Comparison of ENCODE assay signal across 1 cellular context in the genomic region with DNA sequence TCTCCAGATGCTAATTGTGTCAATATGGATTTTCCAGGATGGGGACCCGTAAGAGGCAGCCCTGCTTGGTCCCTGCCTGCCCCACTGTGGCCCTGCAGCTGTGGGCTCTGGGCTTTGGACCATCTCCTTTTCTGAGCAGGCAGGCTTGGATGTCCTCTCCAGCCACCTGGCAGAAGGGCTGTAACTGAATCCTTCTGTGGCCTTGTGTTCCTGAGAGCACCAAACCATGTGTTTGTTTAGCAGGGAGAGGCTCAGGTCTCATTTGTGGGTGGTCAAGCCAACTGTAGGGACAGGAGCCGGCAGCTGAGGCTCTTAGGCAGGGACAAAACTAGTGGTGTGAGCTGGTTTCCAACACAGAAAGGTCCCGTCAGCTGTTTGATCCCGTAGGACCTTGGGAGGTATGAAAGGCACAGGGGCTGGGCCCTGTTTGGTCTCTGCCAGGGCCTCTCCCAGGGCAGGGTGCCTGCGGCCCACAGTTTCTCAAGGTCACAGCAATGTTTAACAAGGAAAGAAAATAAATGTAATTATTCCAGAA.
TF ChIP-seq lines count a peak whose summit lies in the region.

No MANE protein-coding gene starts in this region.

TF ChIP-seq in HepG2, 621 proteins besides CTCF, POLR2A, EP300 and RAD21 (continued from another document and continues in another):
- TF ChIP-seq, protein P1, sequence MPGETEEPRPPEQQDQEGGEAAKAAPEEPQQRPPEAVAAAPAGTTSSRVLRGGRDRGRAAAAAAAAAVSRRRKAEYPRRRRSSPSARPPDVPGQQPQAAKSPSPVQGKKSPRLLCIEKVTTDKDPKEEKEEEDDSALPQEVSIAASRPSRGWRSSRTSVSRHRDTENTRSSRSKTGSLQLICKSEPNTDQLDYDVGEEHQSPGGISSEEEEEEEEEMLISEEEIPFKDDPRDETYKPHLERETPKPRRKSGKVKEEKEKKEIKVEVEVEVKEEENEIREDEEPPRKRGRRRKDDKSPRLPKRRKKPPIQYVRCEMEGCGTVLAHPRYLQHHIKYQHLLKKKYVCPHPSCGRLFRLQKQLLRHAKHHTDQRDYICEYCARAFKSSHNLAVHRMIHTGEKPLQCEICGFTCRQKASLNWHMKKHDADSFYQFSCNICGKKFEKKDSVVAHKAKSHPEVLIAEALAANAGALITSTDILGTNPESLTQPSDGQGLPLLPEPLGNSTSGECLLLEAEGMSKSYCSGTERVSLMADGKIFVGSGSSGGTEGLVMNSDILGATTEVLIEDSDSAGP (CRISPR knock-in tag; IDR thresholded peaks at IDR 0.05; ENCODE audit: borderline replicate concordance): 0 out of 2 replicates have a peak, but pooled peaks have one; percentile 43
- no peak for TF ChIP-seq NFRKB (IDR thresholded peaks at IDR 0.05)
- TF ChIP-seq HDAC2 (CRISPR knock-in tag; IDR thresholded peaks at IDR 0.05): no peak
- TF ChIP-seq, protein P2, sequence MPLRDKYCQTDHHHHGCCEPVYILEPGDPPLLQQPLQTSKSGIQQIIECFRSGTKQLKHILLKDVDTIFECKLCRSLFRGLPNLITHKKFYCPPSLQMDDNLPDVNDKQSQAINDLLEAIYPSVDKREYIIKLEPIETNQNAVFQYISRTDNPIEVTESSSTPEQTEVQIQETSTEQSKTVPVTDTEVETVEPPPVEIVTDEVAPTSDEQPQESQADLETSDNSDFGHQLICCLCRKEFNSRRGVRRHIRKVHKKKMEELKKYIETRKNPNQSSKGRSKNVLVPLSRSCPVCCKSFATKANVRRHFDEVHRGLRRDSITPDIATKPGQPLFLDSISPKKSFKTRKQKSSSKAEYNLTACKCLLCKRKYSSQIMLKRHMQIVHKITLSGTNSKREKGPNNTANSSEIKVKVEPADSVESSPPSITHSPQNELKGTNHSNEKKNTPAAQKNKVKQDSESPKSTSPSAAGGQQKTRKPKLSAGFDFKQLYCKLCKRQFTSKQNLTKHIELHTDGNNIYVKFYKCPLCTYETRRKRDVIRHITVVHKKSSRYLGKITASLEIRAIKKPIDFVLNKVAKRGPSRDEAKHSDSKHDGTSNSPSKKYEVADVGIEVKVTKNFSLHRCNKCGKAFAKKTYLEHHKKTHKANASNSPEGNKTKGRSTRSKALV (CRISPR knock-in tag; IDR thresholded peaks at IDR 0.05): 0 out of 2 replicates have a peak, but pooled peaks have one; percentile 32
- no peak for TF ChIP-seq FLYWCH1 (CRISPR knock-in tag; IDR thresholded peaks at IDR 0.05)
- no peak for TF ChIP-seq FOXP1 (IDR thresholded peaks at IDR 0.05)
- TF ChIP-seq FOXP1 (CRISPR knock-in tag; IDR thresholded peaks at IDR 0.05): no peak
- TF ChIP-seq, protein P3, sequence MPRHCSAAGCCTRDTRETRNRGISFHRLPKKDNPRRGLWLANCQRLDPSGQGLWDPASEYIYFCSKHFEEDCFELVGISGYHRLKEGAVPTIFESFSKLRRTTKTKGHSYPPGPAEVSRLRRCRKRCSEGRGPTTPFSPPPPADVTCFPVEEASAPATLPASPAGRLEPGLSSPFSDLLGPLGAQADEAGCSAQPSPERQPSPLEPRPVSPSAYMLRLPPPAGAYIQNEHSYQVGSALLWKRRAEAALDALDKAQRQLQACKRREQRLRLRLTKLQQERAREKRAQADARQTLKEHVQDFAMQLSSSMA (CRISPR knock-in tag; IDR thresholded peaks at IDR 0.05): no peak
- TF ChIP-seq SOX5 (CRISPR knock-in tag; IDR thresholded peaks at IDR 0.05; ENCODE audit: borderline replicate concordance): peak; percentile 32; the same call in 1 of the 2 replicates
- TF ChIP-seq ZNF367 (CRISPR knock-in tag; IDR thresholded peaks at IDR 0.05; ENCODE audit: borderline replicate concordance): no peak
- TF ChIP-seq, protein P4, sequence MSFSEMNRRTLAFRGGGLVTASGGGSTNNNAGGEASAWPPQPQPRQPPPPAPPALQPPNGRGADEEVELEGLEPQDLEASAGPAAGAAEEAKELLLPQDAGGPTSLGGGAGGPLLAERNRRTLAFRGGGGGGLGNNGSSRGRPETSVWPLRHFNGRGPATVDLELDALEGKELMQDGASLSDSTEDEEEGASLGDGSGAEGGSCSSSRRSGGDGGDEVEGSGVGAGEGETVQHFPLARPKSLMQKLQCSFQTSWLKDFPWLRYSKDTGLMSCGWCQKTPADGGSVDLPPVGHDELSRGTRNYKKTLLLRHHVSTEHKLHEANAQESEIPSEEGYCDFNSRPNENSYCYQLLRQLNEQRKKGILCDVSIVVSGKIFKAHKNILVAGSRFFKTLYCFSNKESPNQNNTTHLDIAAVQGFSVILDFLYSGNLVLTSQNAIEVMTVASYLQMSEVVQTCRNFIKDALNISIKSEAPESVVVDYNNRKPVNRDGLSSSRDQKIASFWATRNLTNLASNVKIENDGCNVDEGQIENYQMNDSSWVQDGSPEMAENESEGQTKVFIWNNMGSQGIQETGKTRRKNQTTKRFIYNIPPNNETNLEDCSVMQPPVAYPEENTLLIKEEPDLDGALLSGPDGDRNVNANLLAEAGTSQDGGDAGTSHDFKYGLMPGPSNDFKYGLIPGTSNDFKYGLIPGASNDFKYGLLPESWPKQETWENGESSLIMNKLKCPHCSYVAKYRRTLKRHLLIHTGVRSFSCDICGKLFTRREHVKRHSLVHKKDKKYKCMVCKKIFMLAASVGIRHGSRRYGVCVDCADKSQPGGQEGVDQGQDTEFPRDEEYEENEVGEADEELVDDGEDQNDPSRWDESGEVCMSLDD (CRISPR knock-in tag; IDR thresholded peaks at IDR 0.05; ENCODE audit: borderline replicate concordance): 0 out of 2 replicates have a peak, but pooled peaks have one; percentile 29
- TF ChIP-seq, protein P5, sequence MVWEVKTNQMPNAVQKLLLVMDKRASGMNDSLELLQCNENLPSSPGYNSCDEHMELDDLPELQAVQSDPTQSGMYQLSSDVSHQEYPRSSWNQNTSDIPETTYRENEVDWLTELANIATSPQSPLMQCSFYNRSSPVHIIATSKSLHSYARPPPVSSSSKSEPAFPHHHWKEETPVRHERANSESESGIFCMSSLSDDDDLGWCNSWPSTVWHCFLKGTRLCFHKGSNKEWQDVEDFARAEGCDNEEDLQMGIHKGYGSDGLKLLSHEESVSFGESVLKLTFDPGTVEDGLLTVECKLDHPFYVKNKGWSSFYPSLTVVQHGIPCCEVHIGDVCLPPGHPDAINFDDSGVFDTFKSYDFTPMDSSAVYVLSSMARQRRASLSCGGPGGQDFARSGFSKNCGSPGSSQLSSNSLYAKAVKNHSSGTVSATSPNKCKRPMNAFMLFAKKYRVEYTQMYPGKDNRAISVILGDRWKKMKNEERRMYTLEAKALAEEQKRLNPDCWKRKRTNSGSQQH (CRISPR knock-in tag; IDR thresholded peaks at IDR 0.05; ENCODE audit: low read depth): no peak
- TF ChIP-seq ZSCAN29 (CRISPR knock-in tag; conservative IDR thresholded peaks at IDR 0.05): no peak
- TF ChIP-seq MBD4 (IDR thresholded peaks at IDR 0.05; ENCODE audit: borderline replicate concordance, low read length): no peak
- no peak for TF ChIP-seq ZNF577 (CRISPR knock-in tag; IDR thresholded peaks at IDR 0.05; ENCODE audit: borderline replicate concordance, low read depth)
- TF ChIP-seq, protein P6, sequence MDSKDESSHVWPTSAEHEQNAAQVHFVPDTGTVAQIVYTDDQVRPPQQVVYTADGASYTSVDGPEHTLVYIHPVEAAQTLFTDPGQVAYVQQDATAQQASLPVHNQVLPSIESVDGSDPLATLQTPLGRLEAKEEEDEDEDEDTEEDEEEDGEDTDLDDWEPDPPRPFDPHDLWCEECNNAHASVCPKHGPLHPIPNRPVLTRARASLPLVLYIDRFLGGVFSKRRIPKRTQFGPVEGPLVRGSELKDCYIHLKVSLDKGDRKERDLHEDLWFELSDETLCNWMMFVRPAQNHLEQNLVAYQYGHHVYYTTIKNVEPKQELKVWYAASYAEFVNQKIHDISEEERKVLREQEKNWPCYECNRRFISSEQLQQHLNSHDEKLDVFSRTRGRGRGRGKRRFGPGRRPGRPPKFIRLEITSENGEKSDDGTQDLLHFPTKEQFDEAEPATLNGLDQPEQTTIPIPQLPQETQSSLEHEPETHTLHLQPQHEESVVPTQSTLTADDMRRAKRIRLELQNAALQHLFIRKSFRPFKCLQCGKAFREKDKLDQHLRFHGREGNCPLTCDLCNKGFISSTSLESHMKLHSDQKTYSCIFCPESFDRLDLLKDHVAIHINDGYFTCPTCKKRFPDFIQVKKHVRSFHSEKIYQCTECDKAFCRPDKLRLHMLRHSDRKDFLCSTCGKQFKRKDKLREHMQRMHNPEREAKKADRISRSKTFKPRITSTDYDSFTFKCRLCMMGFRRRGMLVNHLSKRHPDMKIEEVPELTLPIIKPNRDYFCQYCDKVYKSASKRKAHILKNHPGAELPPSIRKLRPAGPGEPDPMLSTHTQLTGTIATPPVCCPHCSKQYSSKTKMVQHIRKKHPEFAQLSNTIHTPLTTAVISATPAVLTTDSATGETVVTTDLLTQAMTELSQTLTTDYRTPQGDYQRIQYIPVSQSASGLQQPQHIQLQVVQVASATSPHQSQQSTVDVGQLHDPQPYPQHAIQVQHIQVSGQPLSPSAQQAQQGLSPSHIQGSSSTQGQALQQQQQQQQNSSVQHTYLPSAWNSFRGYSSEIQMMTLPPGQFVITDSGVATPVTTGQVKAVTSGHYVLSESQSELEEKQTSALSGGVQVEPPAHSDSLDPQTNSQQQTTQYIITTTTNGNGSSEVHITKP (CRISPR knock-in tag; IDR thresholded peaks at IDR 0.05; ENCODE audit: low read depth): no peak
- no peak for TF ChIP-seq ZNF333 (CRISPR knock-in tag; IDR thresholded peaks at IDR 0.05; ENCODE audit: borderline replicate concordance)
- TF ChIP-seq, protein P7, sequence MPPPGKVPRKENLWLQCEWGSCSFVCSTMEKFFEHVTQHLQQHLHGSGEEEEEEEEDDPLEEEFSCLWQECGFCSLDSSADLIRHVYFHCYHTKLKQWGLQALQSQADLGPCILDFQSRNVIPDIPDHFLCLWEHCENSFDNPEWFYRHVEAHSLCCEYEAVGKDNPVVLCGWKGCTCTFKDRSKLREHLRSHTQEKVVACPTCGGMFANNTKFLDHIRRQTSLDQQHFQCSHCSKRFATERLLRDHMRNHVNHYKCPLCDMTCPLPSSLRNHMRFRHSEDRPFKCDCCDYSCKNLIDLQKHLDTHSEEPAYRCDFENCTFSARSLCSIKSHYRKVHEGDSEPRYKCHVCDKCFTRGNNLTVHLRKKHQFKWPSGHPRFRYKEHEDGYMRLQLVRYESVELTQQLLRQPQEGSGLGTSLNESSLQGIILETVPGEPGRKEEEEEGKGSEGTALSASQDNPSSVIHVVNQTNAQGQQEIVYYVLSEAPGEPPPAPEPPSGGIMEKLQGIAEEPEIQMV (CRISPR knock-in tag; IDR thresholded peaks at IDR 0.05; ENCODE audit: low read depth): no peak
- TF ChIP-seq, protein P8, sequence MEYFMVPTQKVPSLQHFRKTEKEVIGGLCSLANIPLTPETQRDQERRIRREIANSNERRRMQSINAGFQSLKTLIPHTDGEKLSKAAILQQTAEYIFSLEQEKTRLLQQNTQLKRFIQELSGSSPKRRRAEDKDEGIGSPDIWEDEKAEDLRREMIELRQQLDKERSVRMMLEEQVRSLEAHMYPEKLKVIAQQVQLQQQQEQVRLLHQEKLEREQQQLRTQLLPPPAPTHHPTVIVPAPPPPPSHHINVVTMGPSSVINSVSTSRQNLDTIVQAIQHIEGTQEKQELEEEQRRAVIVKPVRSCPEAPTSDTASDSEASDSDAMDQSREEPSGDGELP (IDR thresholded peaks at IDR 0.05; ENCODE audit: borderline replicate concordance, low read depth): peak; percentile 65; the same call in 1 of the 2 replicates
- TF ChIP-seq ZNF335 (CRISPR knock-in tag; IDR thresholded peaks at IDR 0.05): no peak
- TF ChIP-seq, protein P9, sequence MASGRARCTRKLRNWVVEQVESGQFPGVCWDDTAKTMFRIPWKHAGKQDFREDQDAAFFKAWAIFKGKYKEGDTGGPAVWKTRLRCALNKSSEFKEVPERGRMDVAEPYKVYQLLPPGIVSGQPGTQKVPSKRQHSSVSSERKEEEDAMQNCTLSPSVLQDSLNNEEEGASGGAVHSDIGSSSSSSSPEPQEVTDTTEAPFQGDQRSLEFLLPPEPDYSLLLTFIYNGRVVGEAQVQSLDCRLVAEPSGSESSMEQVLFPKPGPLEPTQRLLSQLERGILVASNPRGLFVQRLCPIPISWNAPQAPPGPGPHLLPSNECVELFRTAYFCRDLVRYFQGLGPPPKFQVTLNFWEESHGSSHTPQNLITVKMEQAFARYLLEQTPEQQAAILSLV (CRISPR knock-in tag; IDR thresholded peaks at IDR 0.05; ENCODE audit: borderline replicate concordance): no peak
- TF ChIP-seq ZNF644 (CRISPR knock-in tag; IDR thresholded peaks at IDR 0.05; ENCODE audit: low read depth): no peak
- TF ChIP-seq LCORL (IDR thresholded peaks at IDR 0.05): no peak
- 0 out of 2 replicates have a peak, but pooled peaks have one; percentile 36 for TF ChIP-seq LCORL (CRISPR knock-in tag; IDR thresholded peaks at IDR 0.05)
- no peak for TF ChIP-seq ZMYM2 (CRISPR knock-in tag; IDR thresholded peaks at IDR 0.05)
- no peak for TF ChIP-seq ZNF878 (CRISPR knock-in tag; IDR thresholded peaks at IDR 0.05)
- no peak for TF ChIP-seq ZNF614 (CRISPR knock-in tag; IDR thresholded peaks at IDR 0.05; ENCODE audit: borderline replicate concordance)
- TF ChIP-seq ZKSCAN8 (CRISPR knock-in tag; IDR thresholded peaks at IDR 0.05; ENCODE audit: borderline replicate concordance): no peak
- TF ChIP-seq, protein P10, sequence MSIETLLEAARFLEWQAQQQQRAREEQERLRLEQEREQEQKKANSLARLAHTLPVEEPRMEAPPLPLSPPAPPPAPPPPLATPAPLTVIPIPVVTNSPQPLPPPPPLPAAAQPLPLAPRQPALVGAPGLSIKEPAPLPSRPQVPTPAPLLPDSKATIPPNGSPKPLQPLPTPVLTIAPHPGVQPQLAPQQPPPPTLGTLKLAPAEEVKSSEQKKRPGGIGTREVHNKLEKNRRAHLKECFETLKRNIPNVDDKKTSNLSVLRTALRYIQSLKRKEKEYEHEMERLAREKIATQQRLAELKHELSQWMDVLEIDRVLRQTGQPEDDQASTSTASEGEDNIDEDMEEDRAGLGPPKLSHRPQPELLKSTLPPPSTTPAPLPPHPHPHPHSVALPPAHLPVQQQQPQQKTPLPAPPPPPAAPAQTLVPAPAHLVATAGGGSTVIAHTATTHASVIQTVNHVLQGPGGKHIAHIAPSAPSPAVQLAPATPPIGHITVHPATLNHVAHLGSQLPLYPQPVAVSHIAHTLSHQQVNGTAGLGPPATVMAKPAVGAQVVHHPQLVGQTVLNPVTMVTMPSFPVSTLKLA (IDR thresholded peaks at IDR 0.05): no peak
